20 cellular contexts compared by ENCODE assay signal in the genomic region with DNA sequence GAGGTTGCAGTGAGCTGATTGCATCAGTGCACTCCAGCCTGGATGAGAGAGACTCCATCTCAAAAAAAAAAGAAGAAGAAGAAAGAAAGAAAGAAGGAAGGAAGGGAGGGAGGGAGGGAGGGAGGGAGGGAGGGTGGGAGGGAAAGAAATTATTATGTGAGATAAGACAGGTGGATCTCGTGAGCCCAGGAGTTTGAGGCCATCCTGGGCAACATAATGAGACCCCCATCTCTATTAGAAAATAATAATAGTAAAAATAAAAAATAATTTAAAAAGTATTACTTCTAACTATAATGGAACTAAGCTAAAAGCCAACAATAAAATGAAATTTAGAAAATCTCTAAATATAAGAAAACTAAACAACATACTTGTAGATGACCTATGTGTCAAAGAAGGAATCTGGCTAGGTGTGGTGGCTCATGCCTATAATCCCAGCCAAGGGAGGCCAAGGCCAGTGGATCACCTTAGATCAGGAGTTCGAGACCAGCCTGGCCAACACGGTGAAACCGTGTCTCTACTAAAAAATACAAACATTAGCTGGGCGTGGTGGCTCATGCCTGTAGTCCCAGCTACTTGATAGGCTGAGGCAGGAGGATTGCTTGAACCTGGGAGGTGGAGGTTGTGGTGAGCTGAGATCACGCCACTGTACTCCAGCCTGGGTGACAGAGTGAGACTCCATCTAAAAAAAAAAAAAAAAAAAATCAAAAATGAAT. TPM values are rescaled to one million over a fixed set of nuclear protein-coding genes. Genes with fewer than 3 reads are reported as not detected.
"Had no signal": no experiment of that assay in that cellular context is flagged by ENCODE, and none has a peak within 500 bp of the region (broad histone marks: within the 10 kb centered on the region; RNA-seq: fewer than 3 reads in every experiment).

No MANE protein-coding gene starts in this region.

RNA-seq across cellular contexts. Expression of gene LGALS7, which starts 12.4 kb away (rescaled TPM):
- total RNA-seq: naive thymus-derived CD8-positive, alpha-beta T cell; natural killer cell treated with Interleukin-12 subunit alpha and Interleukin-12 subunit beta and Interleukin-15 and Interleukin-18, amount 100 ng/mL, for 72 hours; neural crest cell; omental fat pad; osteocyte; pancreas; posterior vena cava; prostate gland; pulmonary artery endothelial cell; right atrium auricular region; smooth muscle cell; subcutaneous adipose tissue; thoracic aorta; thyroid gland; tibial nerve; upper lobe of left lung; ureter had no signal
- polyA plus RNA-seq: naive thymus-derived CD8-positive, alpha-beta T cell; pancreas; smooth muscle cell had no signal

RNA-seq across cellular contexts. Expression of gene CAPN12, which starts 16.7 kb away (rescaled TPM):
- total RNA-seq: neural crest cell, osteocyte had no signal

RNA-seq across cellular contexts. Expression of gene LGALS7B, which starts 28.0 kb away (rescaled TPM):
- total RNA-seq: naive thymus-derived CD8-positive, alpha-beta T cell; natural killer cell treated with Interleukin-12 subunit alpha and Interleukin-12 subunit beta and Interleukin-15 and Interleukin-18, amount 100 ng/mL, for 72 hours; neural crest cell; omental fat pad; osteocyte; pancreas; posterior vena cava; pulmonary artery endothelial cell; smooth muscle cell; stomach; subcutaneous adipose tissue; thyroid gland; tibial nerve; ureter had no signal
- polyA plus RNA-seq: naive thymus-derived CD8-positive, alpha-beta T cell; smooth muscle cell had no signal

RNA-seq across cellular contexts. Expression of gene LGALS4, which starts 51.8 kb away (rescaled TPM):
- total RNA-seq: osteocyte, pulmonary artery endothelial cell, smooth muscle cell, temporal lobe, vagina had no signal
